Comparison of ENCODE assay signal across 29 cellular contexts in genomic region chr11:36114095-36114494, GRCh38.
"Had no signal": no experiment of that assay in that cellular context is flagged by ENCODE, and none has a peak within 500 bp of the region (broad histone marks: within the 10 kb centered on the region; RNA-seq: fewer than 3 reads in every experiment).

No MANE protein-coding gene starts in this region.

- H3K4me3 Mint-ChIP-seq: activated B cell treated with CpG ODN at 0.5 μM for 24 hours; activated CD8-positive, alpha-beta T cell treated with anti-CD3 and anti-CD28 coated beads for 36 hours; activated naive CD4-positive, alpha-beta T cell treated with anti-CD3 and anti-CD28 coated beads, Interleukin-2, amount 10 ng/mL, durations not matched to agents 7 days and 5 days; activated naive CD8-positive, alpha-beta T cell treated with anti-CD3 and anti-CD28 coated beads, Interleukin-2, amount 10 ng/mL, durations not matched to agents 7 days and 5 days; brain; central memory CD8-positive, alpha-beta T cell; dendritic cell treated with granulocyte-macrophage colony-stimulating factor and Interleukin-4, amounts not matched to agents 40 ng/mL and 50 ng/mL, for 4 days; T-helper 17 cell; T-helper 2 cell treated with Interferon-gamma antibody and Interleukin-4, amounts not matched to agents 5 μg/mL and 100 μg/mL, for 36 hours had no signal

- H3K27me3 Mint-ChIP-seq: activated naive CD4-positive, alpha-beta T cell treated with anti-CD3 and anti-CD28 coated beads, Interleukin-2, amount 10 ng/mL, durations not matched to agents 7 days and 5 days; dendritic cell treated with granulocyte-macrophage colony-stimulating factor and Interleukin-4, amounts not matched to agents 40 ng/mL and 50 ng/mL, for 4 days had no signal

- H3K36me3 Mint-ChIP-seq: activated naive CD4-positive, alpha-beta T cell treated with anti-CD3 and anti-CD28 coated beads, Interleukin-2, amount 10 ng/mL, durations not matched to agents 7 days and 5 days; activated naive CD4-positive, alpha-beta T cell treated with anti-CD3 and anti-CD28 coated beads, Interleukin-2, amount 50 U/mL, for 72 hours; activated naive CD8-positive, alpha-beta T cell treated with anti-CD3 and anti-CD28 coated beads, Interleukin-2, amount 10 ng/mL, durations not matched to agents 7 days and 5 days had no signal

- H3K27ac ChIP-seq: ascending aorta, breast epithelium, coronary artery, epithelial cell of prostate, esophagus squamous epithelium, WERI-Rb-1 had no signal

- H3K4me3 ChIP-seq: ascending aorta, breast epithelium, coronary artery, dorsolateral prefrontal cortex, esophagus squamous epithelium had no signal

- H3K27ac Mint-ChIP-seq: activated B cell treated with CpG ODN at 0.5 μM for 24 hours; activated CD8-positive, alpha-beta T cell treated with anti-CD3 and anti-CD28 coated beads for 36 hours; activated naive CD4-positive, alpha-beta T cell treated with anti-CD3 and anti-CD28 coated beads, Interleukin-2, amount 10 ng/mL, durations not matched to agents 7 days and 5 days; activated naive CD4-positive, alpha-beta T cell treated with anti-CD3 and anti-CD28 coated beads, Interleukin-2, amount 50 U/mL, for 72 hours; activated naive CD8-positive, alpha-beta T cell treated with anti-CD3 and anti-CD28 coated beads, Interleukin-2, amount 10 ng/mL, durations not matched to agents 7 days and 5 days; brain; dendritic cell treated with granulocyte-macrophage colony-stimulating factor and Interleukin-4, amounts not matched to agents 40 ng/mL and 50 ng/mL, for 4 days; T-helper 17 cell; T-helper 2 cell treated with Interferon-gamma antibody and Interleukin-4, amounts not matched to agents 5 μg/mL and 100 μg/mL, for 36 hours had no signal

- H3K4me1 ChIP-seq: ascending aorta, esophagus squamous epithelium had no signal

- H3K4me1 Mint-ChIP-seq: activated B cell treated with CpG ODN at 0.5 μM for 24 hours; activated naive CD8-positive, alpha-beta T cell treated with anti-CD3 and anti-CD28 coated beads, Interleukin-2, amount 10 ng/mL, durations not matched to agents 7 days and 5 days; central memory CD8-positive, alpha-beta T cell; T-helper 17 cell had no signal

- H3K9me3 ChIP-seq: ascending aorta had no signal

- DNase-seq: activated B cell treated with CpG ODN at 0.5 μM for 24 hours; activated CD4-positive, alpha-beta T cell treated with anti-CD3 and anti-CD28 coated beads for 48 hours; activated CD4-positive, alpha-beta T cell treated with anti-CD3 and anti-CD28 coated beads, Interleukin-2, amount 50 U/mL, for 1 hour; activated CD4-positive, alpha-beta T cell treated with anti-CD3 and anti-CD28 coated beads, Interleukin-2, amount 50 U/mL, for 48 hours; activated CD8-positive, alpha-beta memory T cell treated with anti-CD3 and anti-CD28 coated beads for 24 hours; activated gamma-delta T cell; activated naive CD4-positive, alpha-beta T cell; activated naive CD4-positive, alpha-beta T cell treated with anti-CD3 and anti-CD28 coated beads, Interleukin-2, amount 10 ng/mL, durations not matched to agents 7 days and 5 days; activated naive CD8-positive, alpha-beta T cell treated with anti-CD3 and anti-CD28 coated beads, Interleukin-2, amount 10 ng/mL, durations not matched to agents 7 days and 5 days; activated T-cell treated with anti-CD3 and anti-CD28 coated beads, Interleukin-2, amount 50 U/mL, for 1 hour; activated T-cell treated with anti-CD3 and anti-CD28 coated beads, Interleukin-2, amount 50 U/mL, for 48 hours; effector memory CD4-positive, alpha-beta T cell; esophagus squamous epithelium; head of caudate nucleus; T-helper 1 cell; T-helper 17 cell; T1000; WERI-Rb-1 had no signal

- H3K27me3 ChIP-seq: ascending aorta, breast epithelium, dorsolateral prefrontal cortex, esophagus squamous epithelium had no signal

- H3K36me3 ChIP-seq: ascending aorta, breast epithelium had no signal
